ENCODE assay signal across 8 cellular contexts in the genomic region with DNA sequence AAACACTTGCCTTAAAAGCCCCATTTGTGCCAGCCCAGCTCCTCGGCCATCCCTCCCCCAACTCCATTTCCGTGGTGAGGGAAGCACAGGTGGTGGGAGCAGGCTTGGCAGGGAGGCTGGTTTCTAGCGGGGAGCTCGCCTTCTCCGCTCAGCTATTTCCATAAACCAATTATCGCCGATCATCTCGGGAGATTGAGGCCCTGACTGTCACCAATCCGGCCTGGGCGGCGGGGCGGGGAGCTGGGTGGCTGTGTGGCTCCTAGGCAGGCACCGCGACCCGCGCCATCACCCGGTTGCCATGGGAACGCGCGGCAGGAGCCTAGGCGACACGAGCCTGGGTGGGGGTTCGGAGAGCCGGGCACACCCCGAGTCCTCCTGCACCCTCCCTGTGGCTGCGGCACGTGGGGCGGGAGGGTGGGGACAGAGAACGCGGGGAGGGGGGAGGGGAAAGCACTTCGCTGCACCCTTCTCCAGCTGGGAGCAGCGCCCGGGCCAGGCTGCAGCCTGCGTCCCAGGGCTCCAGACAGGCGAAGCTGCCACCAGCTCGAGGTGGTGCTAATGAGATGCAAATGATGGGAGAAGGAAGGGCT. TPM values are rescaled to one million over a fixed set of nuclear protein-coding genes. Genes with fewer than 3 reads are reported as not detected.
A peak's percentile ranks its signal among the peaks of the same experiment; 100 is the strongest.
DNase-seq lines count a peak whose midpoint lies in the region; ATAC-seq, FAIRE-seq and TF ChIP-seq lines count a peak whose summit lies in the region.

No MANE protein-coding gene starts in this region.

- no peak overlapping the region for H3K4ac ChIP-seq in H1 (replicated peaks; ENCODE audit: insufficient read length, low read depth, low read length)

- peaks cover 4% of the 10 kb centered on the region; the same call in 1 of the 2 replicates for H3K23me2 ChIP-seq in H1 (ENCODE audit: low read depth, low read length)

- 0 out of 2 replicates have a peak overlapping the region, but pooled peaks have one; percentile 1 for H2BK20ac ChIP-seq in H1 (ENCODE audit: low read length)

- H3K9me3 ChIP-seq in H1 (ENCODE audit: insufficient read depth in 2 of 2, low read depth in 1 of 2, low read length in 1 of 2), result no peaks in the 10 kb centered on the region

- no peak for TF ChIP-seq POLR2A in H1 (IDR thresholded peaks at IDR 0.05; ENCODE audit: control extremely low read depth in 1 of 2, low read depth in 2 of 2, low read length in 2 of 2)

- no peaks in the 10 kb centered on the region for H3K79me2 ChIP-seq in H1 (ENCODE audit: control insufficient read depth in 1 of 2, insufficient read depth in 2 of 2, low read length in 2 of 2)

- no peak overlapping the region for H3K23ac ChIP-seq in H1 (ENCODE audit: insufficient read length)

- no peak for TF ChIP-seq EP300 in H1 (IDR thresholded peaks at IDR 0.05; ENCODE audit: borderline replicate concordance in 1 of 2, low read depth in 2 of 2, low read length in 2 of 2)

- H3K56ac ChIP-seq in H1 (replicated peaks; ENCODE audit: insufficient read length, low read depth, low read length), result no peak overlapping the region

- peak; percentile 37 for DNase-seq in activated CD4-positive, alpha-beta T cell treated with anti-CD3 and anti-CD28 coated beads for 48 hours
- DNase-seq in activated CD4-positive, alpha-beta T cell treated with anti-CD3 and anti-CD28 coated beads, Interleukin-2, amount 50 U/mL, for 4 hours, result no peak
- DNase-seq in NCI-H446 (lab: John Stamatoyannopoulos, UW), result peak; percentile 39 to 77
- no peak for DNase-seq in H1 (ENCODE audit: low read depth in 1 of 2, low spot score in 2 of 2)
- no peak for DNase-seq in sciatic nerve (ENCODE audit: low spot score)
- no peak for DNase-seq in LoVo (ENCODE audit: low spot score)
- no peak for DNase-seq in superior temporal gyrus (ENCODE audit: extremely low spot score)
- DNase-seq in hepatic stellate cell (ENCODE audit: low spot score), result no peak

- H2AFZ ChIP-seq in H1 (ENCODE audit: low read length), result no peak overlapping the region

- no peak overlapping the region for H2BK12ac ChIP-seq in H1 (ENCODE audit: low read depth, low read length)

- intact Hi-C loops in sciatic nerve (cut with DNase I), result no loop called here

- H3K36me3 ChIP-seq in H1 (ENCODE audit: control insufficient read depth in 2 of 4, insufficient read depth in 4 of 4, low read length in 3 of 4), result no peaks in the 10 kb centered on the region

- FAIRE-seq in H1 (lab: Jason Lieb, UNC), result no peak

- H2BK5ac ChIP-seq in H1 (ENCODE audit: low read depth, low read length), result no peak overlapping the region

- no peak for TF ChIP-seq CTCF in H1 (IDR thresholded peaks at IDR 0.05; ENCODE audit: control extremely low read depth in 1 of 3, insufficient read depth in 1 of 3, low read depth in 1 of 3, low read length in 3 of 3)

- WGBS in H1 (ENCODE audit: extremely low coverage in 1 of 2, insufficient coverage in 1 of 2, insufficient read length in 1 of 2, insufficient replicate concordance in 2 of 2, low coverage in 1 of 2, low lambda C conversion rate in 2 of 2, missing lambda C conversion rate in 1 of 2), 2 experiments, result 6% methylated on average over 24 of the region's 36 CpGs; no CpG with 5 or more reads in 1 of the 2 experiments

- peak; percentile 14 for ATAC-seq in sciatic nerve

- no peak overlapping the region for H4K91ac ChIP-seq in H1 (replicated peaks; ENCODE audit: insufficient read length, low read length)

- H4K5ac ChIP-seq in H1 (ENCODE audit: insufficient read length, low read depth, low read length), result no peak overlapping the region

- peak overlapping the region; percentile 3 to 59 (median 18) for H3K4me3 ChIP-seq in H1 (ENCODE audit: extremely low read depth in 1 of 4, insufficient read depth in 2 of 4, low read depth in 3 of 4, low read length in 4 of 4)

- POLR2A ChIA-PET in H1 (lab: Charles Lee; ENCODE audit: partially characterized antibody), result interaction anchor here (1.9 to 2.0 kb wide), 2 partner anchors 14 to 29 kb away, joined by 6 to 11 read pairs; no protein-coding TSS in a partner anchor

- H3K27me3 ChIP-seq in H1 (replicated peaks in 1 of 4; ENCODE audit: control insufficient read depth in 3 of 4, extremely low read depth in 1 of 4, insufficient read depth in 3 of 4, low read length in 3 of 4), result peaks cover 0 to 7% (median 2%) of the 10 kb centered on the region in 4 experiments; a peak in 3 of 7 replicates

- H2BK15ac ChIP-seq in H1 (ENCODE audit: low read length), result no peak overlapping the region

- no peaks in the 10 kb centered on the region for H4K20me1 ChIP-seq in H1 (replicated peaks in 1 of 2; ENCODE audit: control insufficient read depth in 1 of 2, insufficient read depth in 2 of 2, low read length in 2 of 2)

- H3K9ac ChIP-seq in H1 (replicated peaks in 1 of 4; ENCODE audit: extremely low read depth in 1 of 4, low read depth in 3 of 4, low read length in 3 of 4), result no peak overlapping the region

- peak overlapping the region; percentile 55 to 82 for H3K4me2 ChIP-seq in H1 (ENCODE audit: insufficient read depth in 1 of 2, low read depth in 2 of 2, low read length in 2 of 2)

- no peak overlapping the region for H4K8ac ChIP-seq in H1 (ENCODE audit: extremely low read depth, insufficient read depth, low read length)

- no peak overlapping the region for H2AK5ac ChIP-seq in H1 (ENCODE audit: low read depth, low read length)

- H3K14ac ChIP-seq in H1 (ENCODE audit: insufficient read length), result no peak overlapping the region

- no peak overlapping the region for H2BK120ac ChIP-seq in H1 (replicated peaks; ENCODE audit: low read depth, low read length)

- no peak for TF ChIP-seq RAD21 in H1 (IDR thresholded peaks at IDR 0.05 in 1 of 2, conservative IDR thresholded peaks at IDR 0.05 in 1 of 2; ENCODE audit: low read depth in 2 of 2, low read length in 2 of 2)

- H3K18ac ChIP-seq in H1 (ENCODE audit: extremely low read depth, low read length), result no peak overlapping the region

- CTCF ChIA-PET in H1 (lab: Charles Lee; ENCODE audit: partially characterized antibody), result interaction anchor here (0.7 to 5.2 kb wide), 16 partner anchors 8 to 119 kb away, joined by 3 to 24 read pairs (median 4); no protein-coding TSS in a partner anchor

- no peak overlapping the region for H3K27ac ChIP-seq in H1 (ENCODE audit: low read depth, low read length)

- H3K4me1 ChIP-seq in H1 (replicated peaks in 1 of 4; ENCODE audit: control insufficient read depth in 3 of 4, insufficient read depth in 4 of 4, low read length in 3 of 4), result peaks cover 0 to 19% (median 14%) of the 10 kb centered on the region in 4 experiments; a peak in 6 of 7 replicates

- H3K79me1 ChIP-seq in H1 (ENCODE audit: low read depth, low read length), result no peaks in the 10 kb centered on the region

TF ChIP-seq in H1, 55 proteins besides CTCF, POLR2A, EP300 and RAD21:
- TF ChIP-seq SP1 (IDR thresholded peaks at IDR 0.05; ENCODE audit: low read depth, low read length) (no peak), TCF12 (IDR thresholded peaks at IDR 0.05; ENCODE audit: low read depth, low read length) (0 out of 2 replicates have a peak, but pooled peaks have one; percentile 11), YY1 (IDR thresholded peaks at IDR 0.05; ENCODE audit: low read depth, low read length) (0 out of 2 replicates have a peak, but pooled peaks have one; percentile 9), SP2 (IDR thresholded peaks at IDR 0.05; ENCODE audit: low read length) (no peak)
- TF ChIP-seq, protein P1, sequence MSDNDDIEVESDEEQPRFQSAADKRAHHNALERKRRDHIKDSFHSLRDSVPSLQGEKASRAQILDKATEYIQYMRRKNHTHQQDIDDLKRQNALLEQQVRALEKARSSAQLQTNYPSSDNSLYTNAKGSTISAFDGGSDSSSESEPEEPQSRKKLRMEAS (IDR thresholded peaks at IDR 0.05), result peak; percentile 19; the same call in 1 of the 2 replicates

RNA-seq across cellular contexts. Expression of a gene that starts 9.3 kb away (rescaled TPM):
- total RNA-seq in H1 (2021; fragmentation: NEBNext Ultra II Directional; extraction: Animal tissue kit (Norgen Biotek cat#: 25700)), result 1.0 and 2.0 TPM in 2 replicates
- polyA plus RNA-seq in H1 (2011; rRNA removed), result 2.7 and 3.3 TPM in 2 replicates
- 4.3 TPM for polyA plus RNA-seq in H1 (2011; cell fraction: cytosol; rRNA removed)
- 3.7 TPM for polyA plus RNA-seq in H1 (2011; cell fraction: nucleus; rRNA removed)
- polyA plus RNA-seq in H1 (2012, experiment 1 of 2), result 2.1 to 3.9 TPM (median 3.0 TPM) in 4 replicates
- 1.3 TPM for polyA plus RNA-seq in H1 (2012, experiment 2 of 2)
- polyA plus RNA-seq in H1 (2013, experiment 1 of 2), result 2.0 TPM
- 1.5 TPM for polyA plus RNA-seq in H1 (2013, experiment 2 of 2)
- polyA minus RNA-seq in H1 (2011; rRNA and poly(A)+ RNA removed), result 0.61 and 2.4 TPM in 2 replicates
- 3.3 TPM for polyA minus RNA-seq in H1 (2011; cell fraction: cytosol; rRNA and poly(A)+ RNA removed)
- polyA minus RNA-seq in H1 (2011; cell fraction: nucleus; rRNA and poly(A)+ RNA removed), result 11.1 TPM
- total RNA-seq in sciatic nerve, result not detected

RNA-seq across cellular contexts. Expression of a gene that starts 42.9 kb away (rescaled TPM):
- total RNA-seq in H1 (2021; fragmentation: NEBNext Ultra II Directional; extraction: Animal tissue kit (Norgen Biotek cat#: 25700)), result 7.6 and 9.3 TPM in 2 replicates
- 14.5 and 21.0 TPM in 2 replicates for polyA plus RNA-seq in H1 (2011; rRNA removed)
- polyA plus RNA-seq in H1 (2011; cell fraction: cytosol; rRNA removed), result 11.5 TPM
- polyA plus RNA-seq in H1 (2011; cell fraction: nucleus; rRNA removed), result 54.5 TPM
- polyA plus RNA-seq in H1 (2012, experiment 1 of 2), result 9.8 to 16.3 TPM (median 13.8 TPM) in 4 replicates
- 11.1 TPM for polyA plus RNA-seq in H1 (2012, experiment 2 of 2)
- 15.0 TPM for polyA plus RNA-seq in H1 (2013, experiment 1 of 2)
- 14.0 TPM for polyA plus RNA-seq in H1 (2013, experiment 2 of 2)
- 13.8 and 14.4 TPM in 2 replicates for polyA minus RNA-seq in H1 (2011; rRNA and poly(A)+ RNA removed)
- polyA minus RNA-seq in H1 (2011; cell fraction: cytosol; rRNA and poly(A)+ RNA removed), result 7.7 TPM
- 39.6 TPM for polyA minus RNA-seq in H1 (2011; cell fraction: nucleus; rRNA and poly(A)+ RNA removed)
- total RNA-seq in sciatic nerve, result 0.76 TPM

Comparison
In these comparisons a context has a peak if more than half of its experiments do, and no peak if none do; other contexts are left out.
1. DNase-seq: peak in activated CD4-positive, alpha-beta T cell treated with anti-CD3 and anti-CD28 coated beads for 48 hours (single experiment) and NCI-H446 (2 of 2); none in activated CD4-positive, alpha-beta T cell treated with anti-CD3 and anti-CD28 coated beads, Interleukin-2, amount 50 U/mL, for 4 hours (0 of 2), H1 (0 of 2), sciatic nerve (single experiment), LoVo (single experiment), superior temporal gyrus (single experiment) and hepatic stellate cell (single experiment).